In the genomic region with DNA sequence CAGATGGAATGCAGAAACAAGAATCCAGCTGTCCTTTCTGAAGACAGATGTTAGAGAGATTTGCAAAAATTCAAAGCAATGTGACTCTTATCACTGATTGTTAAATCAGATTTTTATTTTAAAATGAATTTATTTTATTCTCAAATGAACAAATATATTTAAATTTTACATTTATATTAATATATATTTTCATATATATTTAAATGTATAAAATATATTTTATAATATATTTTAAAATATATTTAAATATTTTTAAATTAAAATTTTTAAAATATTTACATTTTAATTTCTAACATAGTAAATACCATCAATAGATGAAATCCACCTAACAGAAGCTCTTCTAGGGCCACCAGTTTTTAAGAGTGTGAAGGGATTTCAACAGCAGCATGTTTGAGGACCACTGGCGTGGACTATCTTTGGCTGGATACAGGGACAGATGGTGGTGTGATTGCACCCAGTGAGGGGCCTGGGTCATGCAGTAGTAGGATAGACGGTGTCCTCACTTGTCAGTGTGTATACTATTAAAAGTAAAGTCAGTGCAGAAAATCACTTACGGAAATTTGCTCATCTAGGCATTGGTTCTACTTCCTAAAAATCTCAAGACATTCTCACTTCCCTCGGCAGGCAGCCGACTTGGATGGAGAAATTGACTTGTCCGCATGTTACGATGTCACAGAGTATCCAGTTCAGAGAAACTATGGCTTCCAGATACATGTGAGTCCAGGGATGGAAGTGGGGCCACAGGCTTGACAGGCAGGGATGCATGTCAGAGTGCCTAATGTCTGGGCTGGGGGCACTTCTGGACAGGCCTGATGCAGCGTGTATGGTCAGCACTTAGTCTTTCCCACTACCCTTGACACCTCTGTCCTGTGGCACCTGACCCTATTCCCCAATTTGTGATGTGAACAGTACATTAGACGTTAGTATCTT, we compare ENCODE assay signal across 1 cellular context.
TF ChIP-seq lines count a peak whose summit lies in the region.

No MANE protein-coding gene starts in this region.

TF ChIP-seq in WTC11, 78 proteins besides CTCF, POLR2A, EP300 and RAD21 (continued from another document):
- TF ChIP-seq, protein P1, sequence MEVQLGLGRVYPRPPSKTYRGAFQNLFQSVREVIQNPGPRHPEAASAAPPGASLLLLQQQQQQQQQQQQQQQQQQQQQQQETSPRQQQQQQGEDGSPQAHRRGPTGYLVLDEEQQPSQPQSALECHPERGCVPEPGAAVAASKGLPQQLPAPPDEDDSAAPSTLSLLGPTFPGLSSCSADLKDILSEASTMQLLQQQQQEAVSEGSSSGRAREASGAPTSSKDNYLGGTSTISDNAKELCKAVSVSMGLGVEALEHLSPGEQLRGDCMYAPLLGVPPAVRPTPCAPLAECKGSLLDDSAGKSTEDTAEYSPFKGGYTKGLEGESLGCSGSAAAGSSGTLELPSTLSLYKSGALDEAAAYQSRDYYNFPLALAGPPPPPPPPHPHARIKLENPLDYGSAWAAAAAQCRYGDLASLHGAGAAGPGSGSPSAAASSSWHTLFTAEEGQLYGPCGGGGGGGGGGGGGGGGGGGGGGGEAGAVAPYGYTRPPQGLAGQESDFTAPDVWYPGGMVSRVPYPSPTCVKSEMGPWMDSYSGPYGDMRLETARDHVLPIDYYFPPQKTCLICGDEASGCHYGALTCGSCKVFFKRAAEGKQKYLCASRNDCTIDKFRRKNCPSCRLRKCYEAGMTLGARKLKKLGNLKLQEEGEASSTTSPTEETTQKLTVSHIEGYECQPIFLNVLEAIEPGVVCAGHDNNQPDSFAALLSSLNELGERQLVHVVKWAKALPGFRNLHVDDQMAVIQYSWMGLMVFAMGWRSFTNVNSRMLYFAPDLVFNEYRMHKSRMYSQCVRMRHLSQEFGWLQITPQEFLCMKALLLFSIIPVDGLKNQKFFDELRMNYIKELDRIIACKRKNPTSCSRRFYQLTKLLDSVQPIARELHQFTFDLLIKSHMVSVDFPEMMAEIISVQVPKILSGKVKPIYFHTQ (CRISPR knock-in tag; IDR thresholded peaks at IDR 0.05) = no peak
